ENCODE assay signal across 1 cellular context in the genomic region with DNA sequence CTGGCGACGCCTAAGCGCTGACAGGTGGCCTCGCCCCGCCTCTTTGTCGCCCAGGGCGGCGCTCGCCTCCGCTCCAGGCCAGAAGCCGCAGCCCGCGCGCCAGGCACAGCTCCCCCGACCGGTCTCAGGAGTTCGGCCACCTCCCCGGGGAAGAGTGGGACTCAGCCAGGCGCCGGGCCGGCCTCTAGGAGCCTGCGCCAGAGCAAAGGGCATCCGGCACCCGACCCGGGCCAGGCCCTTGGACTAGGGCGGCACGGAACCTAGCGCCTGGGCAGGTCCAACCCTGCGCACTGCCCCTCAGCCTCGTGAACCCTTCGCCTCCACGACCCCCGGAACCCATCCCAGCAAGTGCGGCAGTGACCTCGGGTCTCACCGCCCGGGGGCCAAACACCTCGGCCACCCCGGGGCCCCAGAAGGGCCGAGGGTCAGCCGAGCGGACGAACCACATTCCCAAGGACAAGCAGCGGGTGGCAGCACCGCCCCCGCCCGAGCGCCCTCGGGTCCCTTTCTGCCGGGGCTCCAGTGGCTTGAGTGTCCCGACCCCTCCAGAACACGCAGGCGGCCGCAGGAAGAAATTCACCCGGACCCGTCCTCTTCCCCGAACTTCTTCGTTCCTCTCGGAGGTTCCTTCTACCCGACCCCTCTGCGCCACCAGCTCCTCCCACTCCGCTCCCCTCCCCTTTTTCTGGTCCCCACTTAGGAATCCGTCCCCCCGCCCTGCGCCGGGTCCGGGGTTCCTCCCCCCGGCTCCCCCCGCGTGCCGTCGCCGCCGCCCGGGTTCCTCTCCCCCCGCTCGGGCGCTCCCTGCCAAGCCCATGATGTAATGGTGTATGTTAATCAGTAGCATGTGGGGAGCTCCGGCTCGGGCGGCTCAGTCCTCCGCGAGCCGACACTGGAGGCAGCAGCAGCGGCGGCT.
TF ChIP-seq lines count a peak whose summit lies in the region.

No MANE protein-coding gene starts in this region.

TF ChIP-seq in HepG2, 621 proteins besides CTCF, POLR2A, EP300 and RAD21 (continued from another document and continues in another):
- TF ChIP-seq, protein P1, sequence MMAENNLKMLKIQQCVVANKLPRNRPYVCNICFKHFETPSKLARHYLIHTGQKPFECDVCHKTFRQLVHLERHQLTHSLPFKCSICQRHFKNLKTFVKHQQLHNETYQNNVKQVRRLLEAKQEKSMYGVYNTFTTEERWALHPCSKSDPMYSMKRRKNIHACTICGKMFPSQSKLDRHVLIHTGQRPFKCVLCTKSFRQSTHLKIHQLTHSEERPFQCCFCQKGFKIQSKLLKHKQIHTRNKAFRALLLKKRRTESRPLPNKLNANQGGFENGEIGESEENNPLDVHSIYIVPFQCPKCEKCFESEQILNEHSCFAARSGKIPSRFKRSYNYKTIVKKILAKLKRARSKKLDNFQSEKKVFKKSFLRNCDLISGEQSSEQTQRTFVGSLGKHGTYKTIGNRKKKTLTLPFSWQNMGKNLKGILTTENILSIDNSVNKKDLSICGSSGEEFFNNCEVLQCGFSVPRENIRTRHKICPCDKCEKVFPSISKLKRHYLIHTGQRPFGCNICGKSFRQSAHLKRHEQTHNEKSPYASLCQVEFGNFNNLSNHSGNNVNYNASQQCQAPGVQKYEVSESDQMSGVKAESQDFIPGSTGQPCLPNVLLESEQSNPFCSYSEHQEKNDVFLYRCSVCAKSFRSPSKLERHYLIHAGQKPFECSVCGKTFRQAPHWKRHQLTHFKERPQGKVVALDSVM (CRISPR knock-in tag; IDR thresholded peaks at IDR 0.05): peak; percentile 41; the same call in 1 of the 2 replicates
- no peak for TF ChIP-seq FLYWCH1 (CRISPR knock-in tag; IDR thresholded peaks at IDR 0.05)
- TF ChIP-seq ZNF292 (CRISPR knock-in tag; IDR thresholded peaks at IDR 0.05; ENCODE audit: borderline replicate concordance, low read depth): no peak; the same call in 1 of the 2 replicates
- TF ChIP-seq ZBTB21 (CRISPR knock-in tag; IDR thresholded peaks at IDR 0.05): no peak
- TF ChIP-seq, protein P2, sequence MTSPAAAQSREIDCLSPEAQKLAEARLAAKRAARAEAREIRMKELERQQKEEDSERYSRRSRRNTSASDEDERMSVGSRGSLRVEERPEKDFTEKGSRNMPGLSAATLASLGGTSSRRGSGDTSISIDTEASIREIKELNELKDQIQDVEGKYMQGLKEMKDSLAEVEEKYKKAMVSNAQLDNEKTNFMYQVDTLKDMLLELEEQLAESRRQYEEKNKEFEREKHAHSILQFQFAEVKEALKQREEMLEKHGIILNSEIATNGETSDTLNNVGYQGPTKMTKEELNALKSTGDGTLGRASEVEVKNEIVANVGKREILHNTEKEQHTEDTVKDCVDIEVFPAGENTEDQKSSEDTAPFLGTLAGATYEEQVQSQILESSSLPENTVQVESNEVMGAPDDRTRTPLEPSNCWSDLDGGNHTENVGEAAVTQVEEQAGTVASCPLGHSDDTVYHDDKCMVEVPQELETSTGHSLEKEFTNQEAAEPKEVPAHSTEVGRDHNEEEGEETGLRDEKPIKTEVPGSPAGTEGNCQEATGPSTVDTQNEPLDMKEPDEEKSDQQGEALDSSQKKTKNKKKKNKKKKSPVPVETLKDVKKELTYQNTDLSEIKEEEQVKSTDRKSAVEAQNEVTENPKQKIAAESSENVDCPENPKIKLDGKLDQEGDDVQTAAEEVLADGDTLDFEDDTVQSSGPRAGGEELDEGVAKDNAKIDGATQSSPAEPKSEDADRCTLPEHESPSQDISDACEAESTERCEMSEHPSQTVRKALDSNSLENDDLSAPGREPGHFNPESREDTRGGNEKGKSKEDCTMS (CRISPR knock-in tag; conservative IDR thresholded peaks at IDR 0.05): no peak
- TF ChIP-seq, protein P3, sequence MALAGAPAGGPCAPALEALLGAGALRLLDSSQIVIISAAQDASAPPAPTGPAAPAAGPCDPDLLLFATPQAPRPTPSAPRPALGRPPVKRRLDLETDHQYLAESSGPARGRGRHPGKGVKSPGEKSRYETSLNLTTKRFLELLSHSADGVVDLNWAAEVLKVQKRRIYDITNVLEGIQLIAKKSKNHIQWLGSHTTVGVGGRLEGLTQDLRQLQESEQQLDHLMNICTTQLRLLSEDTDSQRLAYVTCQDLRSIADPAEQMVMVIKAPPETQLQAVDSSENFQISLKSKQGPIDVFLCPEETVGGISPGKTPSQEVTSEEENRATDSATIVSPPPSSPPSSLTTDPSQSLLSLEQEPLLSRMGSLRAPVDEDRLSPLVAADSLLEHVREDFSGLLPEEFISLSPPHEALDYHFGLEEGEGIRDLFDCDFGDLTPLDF (CRISPR knock-in tag; IDR thresholded peaks at IDR 0.05): peak; percentile 68; the same call in 1 of the 2 replicates
- TF ChIP-seq SP2 (CRISPR knock-in tag; IDR thresholded peaks at IDR 0.05): peak; percentile 47; the same call in 1 of the 2 replicates
- TF ChIP-seq ZNF253 (CRISPR knock-in tag; IDR thresholded peaks at IDR 0.05; ENCODE audit: borderline replicate concordance): no peak
- peak; percentile 45; the same call in 1 of the 2 replicates for TF ChIP-seq ZNF878 (CRISPR knock-in tag; IDR thresholded peaks at IDR 0.05)
- peak; percentile 39; the same call in 1 of the 2 replicates for TF ChIP-seq ZNF768 (CRISPR knock-in tag; IDR thresholded peaks at IDR 0.05)
- no peak for TF ChIP-seq ZC3H13 (CRISPR knock-in tag; IDR thresholded peaks at IDR 0.05)
- no peak for TF ChIP-seq ATRX (CRISPR knock-in tag; IDR thresholded peaks at IDR 0.05; ENCODE audit: borderline replicate concordance)
- TF ChIP-seq, protein P4, sequence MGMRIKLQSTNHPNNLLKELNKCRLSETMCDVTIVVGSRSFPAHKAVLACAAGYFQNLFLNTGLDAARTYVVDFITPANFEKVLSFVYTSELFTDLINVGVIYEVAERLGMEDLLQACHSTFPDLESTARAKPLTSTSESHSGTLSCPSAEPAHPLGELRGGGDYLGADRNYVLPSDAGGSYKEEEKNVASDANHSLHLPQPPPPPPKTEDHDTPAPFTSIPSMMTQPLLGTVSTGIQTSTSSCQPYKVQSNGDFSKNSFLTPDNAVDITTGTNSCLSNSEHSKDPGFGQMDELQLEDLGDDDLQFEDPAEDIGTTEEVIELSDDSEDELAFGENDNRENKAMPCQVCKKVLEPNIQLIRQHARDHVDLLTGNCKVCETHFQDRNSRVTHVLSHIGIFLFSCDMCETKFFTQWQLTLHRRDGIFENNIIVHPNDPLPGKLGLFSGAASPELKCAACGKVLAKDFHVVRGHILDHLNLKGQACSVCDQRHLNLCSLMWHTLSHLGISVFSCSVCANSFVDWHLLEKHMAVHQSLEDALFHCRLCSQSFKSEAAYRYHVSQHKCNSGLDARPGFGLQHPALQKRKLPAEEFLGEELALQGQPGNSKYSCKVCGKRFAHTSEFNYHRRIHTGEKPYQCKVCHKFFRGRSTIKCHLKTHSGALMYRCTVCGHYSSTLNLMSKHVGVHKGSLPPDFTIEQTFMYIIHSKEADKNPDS (CRISPR knock-in tag; IDR thresholded peaks at IDR 0.05): peak; percentile 84; the same call in 1 of the 2 replicates
- TF ChIP-seq, protein P5, sequence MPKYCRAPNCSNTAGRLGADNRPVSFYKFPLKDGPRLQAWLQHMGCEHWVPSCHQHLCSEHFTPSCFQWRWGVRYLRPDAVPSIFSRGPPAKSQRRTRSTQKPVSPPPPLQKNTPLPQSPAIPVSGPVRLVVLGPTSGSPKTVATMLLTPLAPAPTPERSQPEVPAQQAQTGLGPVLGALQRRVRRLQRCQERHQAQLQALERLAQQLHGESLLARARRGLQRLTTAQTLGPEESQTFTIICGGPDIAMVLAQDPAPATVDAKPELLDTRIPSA (CRISPR knock-in tag; IDR thresholded peaks at IDR 0.05; ENCODE audit: borderline replicate concordance): peak; percentile 77; the same call in 1 of the 2 replicates
- no peak for TF ChIP-seq CREB1 (IDR thresholded peaks at IDR 0.05)
- TF ChIP-seq CREB1 (CRISPR knock-in tag; IDR thresholded peaks at IDR 0.05): no peak
- TF ChIP-seq ETV5 (CRISPR knock-in tag; IDR thresholded peaks at IDR 0.05; ENCODE audit: borderline replicate concordance): peak; percentile 6; the same call in 1 of the 2 replicates
- no peak for TF ChIP-seq ZNF577 (CRISPR knock-in tag; IDR thresholded peaks at IDR 0.05; ENCODE audit: borderline replicate concordance, low read depth)
- TF ChIP-seq ZNF263 (CRISPR knock-in tag; IDR thresholded peaks at IDR 0.05): peak; percentile 24; the same call in 1 of the 2 replicates
- TF ChIP-seq ZNF556 (CRISPR knock-in tag; IDR thresholded peaks at IDR 0.05; ENCODE audit: borderline replicate concordance): peak; percentile 48; the same call in 1 of the 2 replicates
- TF ChIP-seq ZNF567 (CRISPR knock-in tag; IDR thresholded peaks at IDR 0.05; ENCODE audit: borderline replicate concordance): peak; percentile 56; the same call in 1 of the 2 replicates
- no peak for TF ChIP-seq ZNF749 (CRISPR knock-in tag; IDR thresholded peaks at IDR 0.05; ENCODE audit: borderline replicate concordance)
- TF ChIP-seq NFE2 (CRISPR knock-in tag; IDR thresholded peaks at IDR 0.05): no peak
- peak; percentile 62; the same call in 1 of the 2 replicates for TF ChIP-seq ZNF44 (CRISPR knock-in tag; IDR thresholded peaks at IDR 0.05)
- TF ChIP-seq ZNF33B (CRISPR knock-in tag; IDR thresholded peaks at IDR 0.05): no peak; the same call in 1 of the 2 replicates
- TF ChIP-seq LCORL (IDR thresholded peaks at IDR 0.05): no peak
- TF ChIP-seq LCORL (CRISPR knock-in tag; IDR thresholded peaks at IDR 0.05): peak; percentile 86
- TF ChIP-seq, protein P6, sequence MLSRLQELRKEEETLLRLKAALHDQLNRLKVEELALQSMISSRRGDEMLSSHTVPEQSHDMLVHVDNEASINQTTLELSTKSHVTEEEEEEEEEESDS (CRISPR knock-in tag; IDR thresholded peaks at IDR 0.05; ENCODE audit: borderline replicate concordance): 0 out of 2 replicates have a peak, but pooled peaks have one; percentile 10
- TF ChIP-seq CBX5 (CRISPR knock-in tag; IDR thresholded peaks at IDR 0.05; ENCODE audit: borderline replicate concordance): peak; percentile 56; the same call in 1 of the 2 replicates
- 0 out of 2 replicates have a peak, but pooled peaks have one; percentile 36 for TF ChIP-seq HOXD1 (CRISPR knock-in tag; IDR thresholded peaks at IDR 0.05)
- peak; percentile 16 for TF ChIP-seq YY1 (IDR thresholded peaks at IDR 0.05; ENCODE audit: insufficient read depth, insufficient replicate concordance, low read depth, low read length)
- TF ChIP-seq NFYB (CRISPR knock-in tag; IDR thresholded peaks at IDR 0.05): no peak
- peak; percentile 51 for TF ChIP-seq HDAC2 (CRISPR knock-in tag; IDR thresholded peaks at IDR 0.05)
- TF ChIP-seq ZSCAN20 (CRISPR knock-in tag; IDR thresholded peaks at IDR 0.05; ENCODE audit: borderline replicate concordance): peak; percentile 87; the same call in 1 of the 2 replicates
- TF ChIP-seq, protein P7, sequence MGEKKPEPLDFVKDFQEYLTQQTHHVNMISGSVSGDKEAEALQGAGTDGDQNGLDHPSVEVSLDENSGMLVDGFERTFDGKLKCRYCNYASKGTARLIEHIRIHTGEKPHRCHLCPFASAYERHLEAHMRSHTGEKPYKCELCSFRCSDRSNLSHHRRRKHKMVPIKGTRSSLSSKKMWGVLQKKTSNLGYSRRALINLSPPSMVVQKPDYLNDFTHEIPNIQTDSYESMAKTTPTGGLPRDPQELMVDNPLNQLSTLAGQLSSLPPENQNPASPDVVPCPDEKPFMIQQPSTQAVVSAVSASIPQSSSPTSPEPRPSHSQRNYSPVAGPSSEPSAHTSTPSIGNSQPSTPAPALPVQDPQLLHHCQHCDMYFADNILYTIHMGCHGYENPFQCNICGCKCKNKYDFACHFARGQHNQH (CRISPR knock-in tag; IDR thresholded peaks at IDR 0.05): peak; percentile 64
- no peak for TF ChIP-seq MED8 (CRISPR knock-in tag; IDR thresholded peaks at IDR 0.05; ENCODE audit: insufficient replicate concordance)
- TF ChIP-seq ARNT (IDR thresholded peaks at IDR 0.05): no peak
- no peak for TF ChIP-seq BHLHE40 (IDR thresholded peaks at IDR 0.05; ENCODE audit: low read length)
- no peak for TF ChIP-seq ZNF703 (CRISPR knock-in tag; IDR thresholded peaks at IDR 0.05; ENCODE audit: borderline replicate concordance)
- TF ChIP-seq, protein P8, sequence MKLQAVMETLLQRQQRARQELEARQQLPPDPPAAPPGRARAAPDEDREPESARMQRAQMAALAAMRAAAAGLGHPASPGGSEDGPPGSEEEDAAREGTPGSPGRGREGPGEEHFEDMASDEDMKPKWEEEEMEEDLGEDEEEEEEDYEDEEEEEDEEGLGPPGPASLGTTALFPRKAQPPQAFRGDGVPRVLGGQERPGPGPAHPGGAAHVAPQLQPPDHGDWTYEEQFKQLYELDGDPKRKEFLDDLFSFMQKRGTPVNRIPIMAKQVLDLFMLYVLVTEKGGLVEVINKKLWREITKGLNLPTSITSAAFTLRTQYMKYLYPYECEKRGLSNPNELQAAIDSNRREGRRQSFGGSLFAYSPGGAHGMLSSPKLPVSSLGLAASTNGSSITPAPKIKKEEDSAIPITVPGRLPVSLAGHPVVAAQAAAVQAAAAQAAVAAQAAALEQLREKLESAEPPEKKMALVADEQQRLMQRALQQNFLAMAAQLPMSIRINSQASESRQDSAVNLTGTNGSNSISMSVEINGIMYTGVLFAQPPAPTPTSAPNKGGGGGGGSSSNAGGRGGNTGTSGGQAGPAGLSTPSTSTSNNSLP (IDR thresholded peaks at IDR 0.05; ENCODE audit: low read depth, low read length): no peak
- no peak for TF ChIP-seq GTF2F1 (IDR thresholded peaks at IDR 0.05; ENCODE audit: low read length)
- TF ChIP-seq, protein P9, sequence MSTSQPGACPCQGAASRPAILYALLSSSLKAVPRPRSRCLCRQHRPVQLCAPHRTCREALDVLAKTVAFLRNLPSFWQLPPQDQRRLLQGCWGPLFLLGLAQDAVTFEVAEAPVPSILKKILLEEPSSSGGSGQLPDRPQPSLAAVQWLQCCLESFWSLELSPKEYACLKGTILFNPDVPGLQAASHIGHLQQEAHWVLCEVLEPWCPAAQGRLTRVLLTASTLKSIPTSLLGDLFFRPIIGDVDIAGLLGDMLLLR (CRISPR knock-in tag; IDR thresholded peaks at IDR 0.05): peak; percentile 65; the same call in 1 of the 2 replicates
- no peak for TF ChIP-seq TAF15 (IDR thresholded peaks at IDR 0.05; ENCODE audit: low read depth, low read length, poor library complexity, severe bottlenecking)
- TF ChIP-seq MAZ (IDR thresholded peaks at IDR 0.05; ENCODE audit: borderline replicate concordance, low read depth, low read length): peak; percentile 85
- peak; percentile 62 for TF ChIP-seq MAZ (CRISPR knock-in tag; IDR thresholded peaks at IDR 0.05; ENCODE audit: low read depth)
- TF ChIP-seq ZNF317 (CRISPR knock-in tag; IDR thresholded peaks at IDR 0.05): peak; percentile 12; the same call in 1 of the 2 replicates
- TF ChIP-seq, protein P10, sequence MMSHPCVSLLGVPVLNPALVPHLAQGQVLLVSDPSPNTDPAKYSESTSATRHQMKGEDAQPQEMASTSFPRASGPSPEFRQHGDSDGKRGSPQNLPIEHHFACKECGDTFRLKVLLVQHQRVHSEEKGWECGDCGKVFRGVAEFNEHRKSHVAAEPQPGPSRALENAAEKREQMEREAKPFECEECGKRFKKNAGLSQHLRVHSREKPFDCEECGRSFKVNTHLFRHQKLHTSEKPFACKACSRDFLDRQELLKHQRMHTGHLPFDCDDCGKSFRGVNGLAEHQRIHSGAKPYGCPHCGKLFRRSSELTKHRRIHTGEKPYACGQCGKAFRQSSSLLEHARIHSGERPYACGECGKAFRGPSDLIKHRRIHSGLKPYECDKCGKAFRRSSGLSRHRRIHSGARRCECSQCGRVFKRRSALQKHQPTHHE (CRISPR knock-in tag; IDR thresholded peaks at IDR 0.05; ENCODE audit: borderline replicate concordance): peak; percentile 75; the same call in 1 of the 2 replicates
